Comparison of ENCODE assay signal across 22 cellular contexts in the genomic region with DNA sequence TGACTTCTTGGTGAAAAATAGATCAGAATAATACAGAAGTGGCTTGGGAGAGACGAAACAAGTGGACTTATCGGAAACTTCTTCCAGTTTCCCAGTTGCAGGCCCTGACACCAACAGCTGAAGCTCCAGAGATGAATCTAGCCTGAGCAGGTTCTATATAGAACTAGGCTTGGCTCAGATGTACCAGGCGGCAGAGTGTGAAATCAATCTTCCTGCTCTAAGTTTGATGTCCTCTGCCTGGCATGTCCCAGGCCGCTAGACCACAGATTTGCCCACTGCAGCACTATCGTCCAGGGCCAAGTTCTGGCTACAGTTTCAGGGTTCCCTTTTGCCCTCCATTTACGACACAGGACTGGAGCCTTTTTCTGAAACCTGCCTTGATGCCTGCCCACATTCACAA.
DNase-seq lines count a peak whose midpoint lies in the region; ATAC-seq and TF ChIP-seq lines count a peak whose summit lies in the region.
"Had no signal": no experiment of that assay in that cellular context is flagged by ENCODE, and none has a peak within 500 bp of the region (broad histone marks: within the 10 kb centered on the region; RNA-seq: fewer than 3 reads in every experiment).

No MANE protein-coding gene starts in this region.

- no peaks in the 10 kb centered on the region for H3K36me3 ChIP-seq in mammary epithelial cell (ENCODE audit: insufficient read depth, low read length)
- no peaks in the 10 kb centered on the region for H3K36me3 ChIP-seq in breast epithelium

- H3K4me2 ChIP-seq in mammary epithelial cell (ENCODE audit: insufficient read depth, low read depth, low read length) = no peak overlapping the region
- H3K4me2 ChIP-seq: SK-N-SH had no signal

- CTCF ChIA-PET in mammary epithelial cell (lab: Charles Lee; ENCODE audit: low non-redundant PET) = no interaction called here

- peak; percentile 24 to 43 for ATAC-seq in left cardiac atrium
- no peak for ATAC-seq in HG03571 (IDR thresholded peaks at IDR 0.05; ENCODE audit: unreplicated experiment)

- H3K9ac ChIP-seq in mammary epithelial cell (ENCODE audit: insufficient read depth, low read length) = no peak overlapping the region
- H3K9ac ChIP-seq: SK-N-SH had no signal

- no peaks in the 10 kb centered on the region for H3K27me3 ChIP-seq in mammary epithelial cell (ENCODE audit: insufficient read depth, low read length)
- no peaks in the 10 kb centered on the region for H3K27me3 ChIP-seq in breast epithelium

- dilution Hi-C loops in mammary epithelial cell (cut with HindIII; ENCODE audit: low sequenced_read_pairs) = loop anchor here (5.0 kb wide), 1 partner anchor 99 kb away; no protein-coding TSS in a partner anchor

- H3K27ac ChIP-seq in mammary epithelial cell (ENCODE audit: insufficient read depth, low read depth, low read length) (no peak overlapping the region), breast epithelium (no peak overlapping the region)
- H3K27ac ChIP-seq: 22Rv1 had no signal

- H3K4me3 Mint-ChIP-seq in nephron progenitor cell = no peak overlapping the region
- H3K4me3 Mint-ChIP-seq: CD14-positive monocyte, H9 had no signal

- no peaks in the 10 kb centered on the region for H3K79me2 ChIP-seq in mammary epithelial cell (ENCODE audit: insufficient read depth, low read length)

- H3K4me3 ChIP-seq in mammary epithelial cell (replicated peaks in 1 of 3; ENCODE audit: insufficient read depth in 1 of 3, low read depth in 2 of 3, low read length in 3 of 3) = no peak overlapping the region
- no peak overlapping the region for H3K4me3 ChIP-seq in breast epithelium

- peak overlapping the region; percentile 6 for H2AFZ ChIP-seq in mammary epithelial cell (ENCODE audit: low read depth, low read length)

- no TSS peak for BruUV-seq in mammary epithelial cell (replicated peaks; lab: Mats Ljungman, UMichigan)

- peak overlapping the region; percentile 87 for H3K27ac Mint-ChIP-seq in nephron progenitor cell
- H3K27ac Mint-ChIP-seq: CD14-positive monocyte had no signal

- in situ Hi-C loops in mammary epithelial cell (cut with MboI; ENCODE audit: low sequenced_read_pairs in 2 of 2) = no loop called here

- TF ChIP-seq CTCF in mammary epithelial cell (conservative IDR thresholded peaks at IDR 0.05 in 1 of 2, IDR thresholded peaks at IDR 0.05 in 1 of 2; ENCODE audit: extremely low read depth in 1 of 2, insufficient read depth in 1 of 2, low read depth in 1 of 2, low read length in 2 of 2) = no peak
- TF ChIP-seq CTCF in breast epithelium (IDR thresholded peaks at IDR 0.05) = no peak
- TF ChIP-seq CTCF in nephron progenitor cell (IDR thresholded peaks at IDR 0.05) = no peak

- WGBS in mammary epithelial cell (ENCODE audit: low coverage, missing lambda C conversion rate) = 83% methylated on average over 6 of the region's 6 CpGs

- DNase-seq in mammary epithelial cell (no peak), breast epithelium (ENCODE audit: low spot score in 2 of 2) (no peak), left cardiac atrium (no peak), nephron progenitor cell (no peak), AG08396 (ENCODE audit: low spot score) (no peak), erythroblast (lab: John Stamatoyannopoulos, UW) (no peak), GM03348 (ENCODE audit: low spot score) (no peak)
- DNase-seq: DMS 273 treated with DMSO at 0.1 percent for 48 hours, DND-41, H9, MM.1S, NCI-H1105, NCI-H2081, NCI-H2171 treated with DMSO at 0.1 percent for 48 hours, NCI-H446 treated with DMSO at 0.1 percent for 48 hours, NCI-H748 treated with DMSO at 0.1 percent for 48 hours, OCI-M1, SHP77 treated with DMSO at 0.1 percent for 48 hours, SK-N-SH had no signal

- H3K4me1 Mint-ChIP-seq in nephron progenitor cell = peaks cover 43% of the 10 kb centered on the region
- H3K4me1 Mint-ChIP-seq: CD14-positive monocyte had no signal

- H3K4me1 ChIP-seq in mammary epithelial cell (ENCODE audit: insufficient read depth, low read length) (no peaks in the 10 kb centered on the region), breast epithelium (no peaks in the 10 kb centered on the region)

- H3K36me3 Mint-ChIP-seq in nephron progenitor cell (ENCODE audit: low read depth) = no peaks in the 10 kb centered on the region
- H3K36me3 Mint-ChIP-seq: CD14-positive monocyte had no signal

- no peaks in the 10 kb centered on the region for H4K20me1 ChIP-seq in mammary epithelial cell (ENCODE audit: insufficient read depth, low read length)

- peaks cover 3% of the 10 kb centered on the region for H3K27me3 Mint-ChIP-seq in nephron progenitor cell (ENCODE audit: low read depth, poor library complexity)

- no peaks in the 10 kb centered on the region for H3K9me3 ChIP-seq in mammary epithelial cell (replicated peaks; ENCODE audit: insufficient read depth, low read length)
- H3K9me3 ChIP-seq in breast epithelium = no peaks in the 10 kb centered on the region
- H3K9me3 ChIP-seq: SK-N-SH had no signal

- intact Hi-C loops in mammary epithelial cell (cut with micrococcal nuclease) (no loop called here), breast epithelium (cut with DNase I; ENCODE audit: low total_unique reads) (no loop called here), left cardiac atrium (cut with DNase I) (loop anchor here in 1 of 2 donors (10.0 kb wide), 1 partner anchor 147 kb away; no protein-coding TSS in a partner anchor)

- TF ChIP-seq POLR2A in breast epithelium (IDR thresholded peaks at IDR 0.05) = no peak
- no peak for TF ChIP-seq POLR2A in erythroblast (IDR thresholded peaks at IDR 0.05; ENCODE audit: low read length)

- H3K9me3 Mint-ChIP-seq in nephron progenitor cell = peaks cover 20% of the 10 kb centered on the region
